ENCODE assay signal across 9 cellular contexts in the genomic region with DNA sequence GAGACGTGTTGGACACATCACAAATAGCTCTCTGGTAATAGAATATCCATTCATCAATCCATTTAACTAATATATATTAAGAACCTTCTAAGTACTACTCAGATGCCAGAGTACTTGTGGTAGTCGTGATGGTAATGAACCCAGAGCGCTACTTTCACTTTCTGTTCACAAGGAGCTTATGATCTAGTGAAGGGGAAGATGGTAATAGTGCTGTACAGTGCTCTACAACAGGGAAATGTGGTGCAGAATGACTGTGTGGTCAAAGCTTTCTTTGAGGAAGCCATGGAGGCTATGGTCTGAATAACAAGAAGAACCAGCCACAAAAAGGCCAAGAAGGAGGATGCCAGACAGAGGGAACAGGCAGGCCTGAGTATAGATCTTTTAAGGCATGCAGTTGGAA.
DNase-seq lines count a peak whose midpoint lies in the region; ATAC-seq, FAIRE-seq and TF ChIP-seq lines count a peak whose summit lies in the region.
"Had no signal": no experiment of that assay in that cellular context is flagged by ENCODE, and none has a peak within 500 bp of the region (broad histone marks: within the 10 kb centered on the region; RNA-seq: fewer than 3 reads in every experiment).

No MANE protein-coding gene starts in this region.

- no peaks in the 10 kb centered on the region for H3K9me3 Mint-ChIP-seq in activated naive CD8-positive, alpha-beta T cell treated with anti-CD3 and anti-CD28 coated beads, Interleukin-2, amount 50 U/mL, for 24 hours

- H3K4me3 Mint-ChIP-seq in activated naive CD8-positive, alpha-beta T cell treated with anti-CD3 and anti-CD28 coated beads, Interleukin-2, amount 50 U/mL, for 24 hours, result peak overlapping the region; percentile 57

- peaks cover 10% of the 10 kb centered on the region for H3K4me1 Mint-ChIP-seq in activated naive CD8-positive, alpha-beta T cell treated with anti-CD3 and anti-CD28 coated beads, Interleukin-2, amount 50 U/mL, for 24 hours

- DNase-seq in DMS53 treated with DMSO at 0.1 percent for 48 hours (lab: John Stamatoyannopoulos, UW; ENCODE audit: unreplicated experiment) (peak; percentile 47), pancreas (no peak), epidermal melanocyte (ENCODE audit: insufficient read length, low spot score) (no peak), NCI-H1436 treated with DMSO at 0.1 percent for 48 hours (lab: John Stamatoyannopoulos, UW) (no peak)
- no peak for DNase-seq in activated naive CD8-positive, alpha-beta T cell treated with anti-CD3 and anti-CD28 coated beads, Interleukin-2, amount 50 U/mL, for 24 hours
- DNase-seq in activated CD8-positive, alpha-beta memory T cell treated with anti-CD3 and anti-CD28 coated beads for 24 hours, result no peak

- H3K27me3 Mint-ChIP-seq in activated naive CD8-positive, alpha-beta T cell treated with anti-CD3 and anti-CD28 coated beads, Interleukin-2, amount 50 U/mL, for 24 hours, result no peaks in the 10 kb centered on the region

- TF ChIP-seq CTCF in pancreas (IDR thresholded peaks at IDR 0.05), result no peak

- no peaks in the 10 kb centered on the region for H3K9me3 ChIP-seq in pancreas
- H3K9me3 ChIP-seq: body of pancreas had no signal

- H3K27ac Mint-ChIP-seq in activated naive CD8-positive, alpha-beta T cell treated with anti-CD3 and anti-CD28 coated beads, Interleukin-2, amount 50 U/mL, for 24 hours, result no peak overlapping the region

- no peak overlapping the region for H3K4me3 ChIP-seq in pancreas
- H3K4me3 ChIP-seq: body of pancreas had no signal

- H3K36me3 ChIP-seq in pancreas, result no peaks in the 10 kb centered on the region

- no peaks in the 10 kb centered on the region for H3K4me1 ChIP-seq in pancreas
- H3K4me1 ChIP-seq: body of pancreas had no signal

- intact Hi-C loops in pancreas (cut with DNase I), result loop anchor here in 1 of 3 donors (10.0 kb wide), 1 partner anchor 270 kb away; no protein-coding TSS in a partner anchor

- ATAC-seq in GM21367 (IDR thresholded peaks at IDR 0.05; ENCODE audit: unreplicated experiment), result peak; percentile 85
- peak; percentile 66 for ATAC-seq in HG03575 (IDR thresholded peaks at IDR 0.05; ENCODE audit: extremely low read depth, insufficient number of reproducible peaks, low FRiP score, unreplicated experiment)
- ATAC-seq in activated naive CD8-positive, alpha-beta T cell treated with anti-CD3 and anti-CD28 coated beads, Interleukin-2, amount 50 U/mL, for 24 hours, result peak; percentile 74
- peak in 3 of 4 donors; percentile 17 to 83 (median 73) for ATAC-seq in pancreas
- ATAC-seq: body of pancreas had no signal

- 66 to 73% methylated on average over 3 of the region's 3 CpGs for WGBS in pancreas, 2 donors

- peak overlapping the region in 1 of 4 donors; percentile 2 for H3K27ac ChIP-seq in pancreas

- no peak for FAIRE-seq in pancreas (lab: Jason Lieb, UNC)

- H3K36me3 Mint-ChIP-seq in activated naive CD8-positive, alpha-beta T cell treated with anti-CD3 and anti-CD28 coated beads, Interleukin-2, amount 50 U/mL, for 24 hours (ENCODE audit: low read depth), result no peaks in the 10 kb centered on the region

- H3K27me3 ChIP-seq in pancreas, result no peaks in the 10 kb centered on the region
- H3K27me3 ChIP-seq: body of pancreas had no signal
